ENCODE assay signal across 8 cellular contexts in genomic region chr22:38706101-38706884, GRCh38. TPM values are rescaled to one million over a fixed set of nuclear protein-coding genes. Genes with fewer than 3 reads are reported as not detected.
A peak's percentile ranks its signal among the peaks of the same experiment; 100 is the strongest.
DNase-seq lines count a peak whose midpoint lies in the region; ATAC-seq lines count a peak whose summit lies in the region.

No MANE protein-coding gene starts in this region.

- no peaks in the 10 kb centered on the region for H3K9me3 Mint-ChIP-seq in stimulated activated effector memory CD8-positive, alpha-beta T cell treated with anti-CD3 and anti-CD28 coated beads, Interleukin-12 subunit alpha, Interleukin-12 subunit beta, amount 100 ng/mL, for 72 hours

- H3K36me3 Mint-ChIP-seq in stimulated activated effector memory CD8-positive, alpha-beta T cell treated with anti-CD3 and anti-CD28 coated beads, Interleukin-12 subunit alpha, Interleukin-12 subunit beta, amount 100 ng/mL, for 72 hours, result peaks cover 51% of the 10 kb centered on the region

- H3K4me1 Mint-ChIP-seq in stimulated activated effector memory CD8-positive, alpha-beta T cell treated with anti-CD3 and anti-CD28 coated beads, Interleukin-12 subunit alpha, Interleukin-12 subunit beta, amount 100 ng/mL, for 72 hours, result peaks cover 50% of the 10 kb centered on the region

- ATAC-seq in HG03439 (IDR thresholded peaks at IDR 0.05; ENCODE audit: unreplicated experiment), result peak; percentile 4
- peak; percentile 0 for ATAC-seq in stimulated activated effector memory CD8-positive, alpha-beta T cell treated with anti-CD3 and anti-CD28 coated beads, Interleukin-12 subunit alpha, Interleukin-12 subunit beta, amount 100 ng/mL, for 72 hours

- H3K27ac Mint-ChIP-seq in stimulated activated effector memory CD8-positive, alpha-beta T cell treated with anti-CD3 and anti-CD28 coated beads, Interleukin-12 subunit alpha, Interleukin-12 subunit beta, amount 100 ng/mL, for 72 hours, result peak overlapping the region; percentile 91

- H3K4me3 Mint-ChIP-seq in stimulated activated effector memory CD8-positive, alpha-beta T cell treated with anti-CD3 and anti-CD28 coated beads, Interleukin-12 subunit alpha, Interleukin-12 subunit beta, amount 100 ng/mL, for 72 hours, result peak overlapping the region; percentile 87

- DNase-seq in NCI-H1092 treated with DMSO at 0.1 percent for 48 hours (lab: John Stamatoyannopoulos, UW) (peak; percentile 35), NCI-H1092 (lab: John Stamatoyannopoulos, UW) (no peak), lung microvascular endothelial cell (ENCODE audit: low read depth in 2 of 2) (peak; percentile 48 to 51), cortex of kidney (lab: John Stamatoyannopoulos, UW) (no peak)
- peak; percentile 17 for DNase-seq in activated CD4-positive, alpha-beta T cell treated with anti-CD3 and anti-CD28 coated beads for 1 hour
- peak; percentile 12 for DNase-seq in effector CD4-positive, alpha-beta T cell
- peak in 1 of 2 donors; percentile 77 for DNase-seq in stimulated activated effector memory CD8-positive, alpha-beta T cell treated with anti-CD3 and anti-CD28 coated beads, Interleukin-12 subunit alpha, Interleukin-12 subunit beta, amount 100 ng/mL, for 72 hours (ENCODE audit: low spot score in 2 of 2)

RNA-seq across cellular contexts. Expression of gene GTPBP1, which starts 0.5 kb away (rescaled TPM):
- total RNA-seq in lung microvascular endothelial cell, result 14.4 and 18.1 TPM in 2 replicates

RNA-seq across cellular contexts. Expression of gene JOSD1, which starts 5.5 kb away (rescaled TPM):
- total RNA-seq in lung microvascular endothelial cell, result 60.4 and 75.6 TPM in 2 replicates

RNA-seq across cellular contexts. Expression of gene TOMM22, which starts 24.5 kb away (rescaled TPM):
- total RNA-seq in lung microvascular endothelial cell, result 68.2 and 74.8 TPM in 2 replicates

RNA-seq across cellular contexts. Expression of gene SUN2, which starts 49.5 kb away (rescaled TPM):
- total RNA-seq in lung microvascular endothelial cell, result 80.9 and 104 TPM in 2 replicates

RNA-seq across cellular contexts. Expression of gene CBY1, which starts 49.9 kb away (rescaled TPM):
- total RNA-seq in lung microvascular endothelial cell, result 15.7 TPM in 2 replicates

Comparison
In these comparisons a context has a peak if more than half of its experiments do, and no peak if none do; other contexts are left out.
1. DNase-seq: peak in NCI-H1092 treated with DMSO at 0.1 percent for 48 hours (single experiment), activated CD4-positive, alpha-beta T cell treated with anti-CD3 and anti-CD28 coated beads for 1 hour (single experiment), effector CD4-positive, alpha-beta T cell (single experiment) and lung microvascular endothelial cell (2 of 2); none in NCI-H1092 (single experiment) and cortex of kidney (single experiment).